22 cellular contexts compared by ENCODE assay signal in the genomic region with DNA sequence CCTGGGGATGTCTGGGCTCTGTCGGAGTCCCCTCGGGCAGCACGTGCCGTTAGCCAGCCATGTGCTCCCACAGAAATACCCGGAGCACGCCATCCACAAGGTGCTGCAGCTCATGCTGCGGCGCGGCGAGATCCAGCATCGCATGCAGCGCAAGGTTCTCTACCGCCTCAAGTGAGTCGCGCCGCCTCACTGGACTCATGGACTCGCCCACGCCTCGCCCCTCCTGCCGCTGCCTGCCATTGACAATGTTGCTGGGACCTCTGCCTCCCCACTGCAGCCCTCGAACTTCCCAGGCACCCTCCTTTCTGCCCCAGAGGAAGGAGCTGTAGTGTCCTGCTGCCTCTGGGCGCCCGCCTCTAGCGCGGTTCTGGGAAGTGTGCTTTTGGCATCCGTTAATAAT.
"Had no signal": no experiment of that assay in that cellular context is flagged by ENCODE, and none has a peak within 500 bp of the region (broad histone marks: within the 10 kb centered on the region; RNA-seq: fewer than 3 reads in every experiment).

No MANE protein-coding gene starts in this region.

- H2AFZ ChIP-seq: hepatocyte, parathyroid adenoma had no signal

- H3K9me3 Mint-ChIP-seq: naive thymus-derived CD4-positive, alpha-beta T cell; neural crest cell had no signal

- H3K9me3 ChIP-seq: psoas muscle, right lobe of liver, stomach had no signal

- H3K79me2 ChIP-seq: hepatocyte, parathyroid adenoma had no signal

- H3K4me1 ChIP-seq: parathyroid adenoma, right lobe of liver, stomach had no signal

- DNase-seq: cortex of kidney; dorsolateral prefrontal cortex; effector CD8-positive, alpha-beta T cell; foreskin melanocyte; head of caudate nucleus; left colon; left ventricle myocardium superior; mesenchymal stem cell; naive thymus-derived CD4-positive, alpha-beta T cell; occipital lobe; psoas muscle; retina; right lobe of liver; stimulated activated CD4-positive, alpha-beta T cell treated with anti-CD3 and anti-CD28 coated beads, Interleukin-4, amount 100 ng/mL, for 1 hour; stimulated activated naive CD4-positive, alpha-beta T cell; stomach; substantia nigra; trophoblast cell had no signal

- H3K4me3 ChIP-seq: dorsolateral prefrontal cortex, hepatocyte, lung, psoas muscle, right lobe of liver, stomach had no signal

- H3K27ac ChIP-seq: dorsolateral prefrontal cortex, hepatocyte, parathyroid adenoma, psoas muscle, right lobe of liver, stomach had no signal

- H3K27me3 ChIP-seq: dorsolateral prefrontal cortex, hepatocyte, right lobe of liver, stomach had no signal

- H3K4me3 Mint-ChIP-seq: naive thymus-derived CD4-positive, alpha-beta T cell; neural crest cell had no signal

- H3K9ac ChIP-seq: parathyroid adenoma had no signal

- H3K4me2 ChIP-seq: hepatocyte had no signal

- H3K27me3 Mint-ChIP-seq: naive thymus-derived CD4-positive, alpha-beta T cell had no signal
